1 cellular context compared by ENCODE assay signal in genomic region chr1:182604835-182605164, GRCh38.
TF ChIP-seq lines count a peak whose summit lies in the region.

No MANE protein-coding gene starts in this region.

TF ChIP-seq in H1, 55 proteins besides CTCF, POLR2A, EP300 and RAD21:
- no peak for TF ChIP-seq KDM1A (IDR thresholded peaks at IDR 0.05; ENCODE audit: borderline replicate concordance, low read length)
- TF ChIP-seq CEBPB (IDR thresholded peaks at IDR 0.05; ENCODE audit: low read depth, low read length) = no peak
- no peak for TF ChIP-seq RBBP5 (IDR thresholded peaks at IDR 0.05; ENCODE audit: borderline replicate concordance, low read depth, low read length)
- TF ChIP-seq FOSL1 (IDR thresholded peaks at IDR 0.05; ENCODE audit: insufficient read depth, low read depth, low read length) = no peak
- no peak for TF ChIP-seq CHD2 (IDR thresholded peaks at IDR 0.05; ENCODE audit: low read length)
- TF ChIP-seq ATF2 (IDR thresholded peaks at IDR 0.05; ENCODE audit: low read length) = no peak
- no peak for TF ChIP-seq SP4 (IDR thresholded peaks at IDR 0.05; ENCODE audit: low read length)
- TF ChIP-seq SUZ12 (IDR thresholded peaks at IDR 0.05; ENCODE audit: low read length) = no peak
- TF ChIP-seq RXRA (IDR thresholded peaks at IDR 0.05; ENCODE audit: insufficient read depth, low read depth, low read length) = no peak
- no peak for TF ChIP-seq JUND (IDR thresholded peaks at IDR 0.05; ENCODE audit: low read length)
- no peak for TF ChIP-seq JUN (IDR thresholded peaks at IDR 0.05; ENCODE audit: low read depth, low read length)
- no peak for TF ChIP-seq RFX5 (IDR thresholded peaks at IDR 0.05; ENCODE audit: borderline replicate concordance, low read depth, low read length)
TF ChIP-seq in H1: peak in this region for 0.
